13 cellular contexts compared by ENCODE assay signal in the genomic region with DNA sequence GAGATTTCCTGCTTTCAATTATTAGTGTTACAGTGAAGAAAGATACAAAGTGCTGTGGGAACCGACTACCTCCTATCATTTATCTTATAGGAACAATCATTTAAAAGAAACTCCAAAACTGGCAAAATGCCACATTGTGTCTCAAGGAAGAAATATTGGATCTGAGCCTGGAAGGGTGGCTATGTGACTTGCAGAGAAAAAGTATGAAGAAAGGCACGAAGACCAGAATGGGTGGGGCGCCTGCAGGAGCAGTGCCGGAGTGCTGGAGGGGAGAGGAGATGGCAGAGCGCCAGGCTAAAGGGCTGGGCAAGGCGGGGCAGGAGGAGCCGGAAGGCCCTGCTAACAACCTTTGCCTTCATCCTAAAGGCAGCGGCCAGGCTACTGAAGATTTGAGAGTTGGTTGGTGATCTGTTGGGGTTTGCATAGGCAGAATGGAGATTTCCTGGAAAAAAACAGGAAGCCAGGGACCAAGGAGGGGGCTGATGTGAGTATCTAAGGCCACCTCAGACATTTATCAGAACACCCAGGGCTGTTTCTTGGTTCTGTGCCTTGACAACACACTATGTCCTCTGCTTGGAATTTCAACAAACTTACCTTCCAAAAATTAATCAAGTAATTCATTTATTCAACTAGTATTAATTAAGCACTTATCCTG.
DNase-seq lines count a peak whose midpoint lies in the region; ATAC-seq and TF ChIP-seq lines count a peak whose summit lies in the region.
"Had no signal": no experiment of that assay in that cellular context is flagged by ENCODE, and none has a peak within 500 bp of the region (broad histone marks: within the 10 kb centered on the region; RNA-seq: fewer than 3 reads in every experiment).

No MANE protein-coding gene starts in this region.

- CTCF ChIA-PET in HCT116 (lab: Charles Lee) (no interaction called here), SK-N-SH (lab: Yijun Ruan, JAX) (no interaction called here)

- H3K9me3 ChIP-seq in HCT116 (ENCODE audit: control insufficient read depth in 1 of 2, insufficient read depth in 1 of 2, low read depth in 1 of 2, low read length in 2 of 2) (no peaks in the 10 kb centered on the region), SK-N-SH (no peaks in the 10 kb centered on the region), suprapubic skin (no peaks in the 10 kb centered on the region), sigmoid colon (no peaks in the 10 kb centered on the region), H9 (ENCODE audit: control insufficient read depth, low read depth, low read length) (no peaks in the 10 kb centered on the region)

- peak; percentile 60 for DNase-seq in HCT116 (ENCODE audit: low read depth, low spot score)
- no peak for DNase-seq in SK-N-SH
- DNase-seq in fibroblast of the aortic adventitia (ENCODE audit: low read depth): peak; percentile 64
- DNase-seq in suprapubic skin (ENCODE audit: low spot score in 2 of 2): peak; percentile 78 to 82
- DNase-seq in sigmoid colon: no peak
- no peak for DNase-seq in ecto neural progenitor cell (ENCODE audit: low spot score)
- DNase-seq in DMS 273 (lab: John Stamatoyannopoulos, UW; ENCODE audit: unreplicated experiment): no peak
- DNase-seq in H9: no peak
- DNase-seq: activated T-cell treated with anti-CD3 and anti-CD28 coated beads, Interleukin-2, amount 50 U/mL, for 48 hours; NCI-H446 treated with DMSO at 0.1 percent for 48 hours; stimulated activated naive B cell treated with anti-CD40 and anti-IgM and Interleukin-4, amounts not matched to agents 10 μg/mL and 1 μg/mL and 100 μg/mL, for 72 hours; T-helper 17 cell had no signal

- H3K9ac ChIP-seq in HCT116 (ENCODE audit: low read length) (no peak overlapping the region), SK-N-SH (no peak overlapping the region), H9 (ENCODE audit: extremely low read depth, insufficient read length, low read length) (no peak overlapping the region)

- intact Hi-C loops in HCT116 (cut with micrococcal nuclease): no loop called here
- intact Hi-C loops in sigmoid colon (cut with DNase I): loop anchor here (5.0 kb wide), 1 partner anchor 124 kb away; the partner anchor contains the start of gene MAFB

- no peak overlapping the region for H2BK15ac ChIP-seq in H9 (ENCODE audit: low read depth, low read length)

- no peak overlapping the region for H3T11ph ChIP-seq in H9 (ENCODE audit: low read length)

- H3K14ac ChIP-seq in H9 (ENCODE audit: insufficient read depth, low read length): no peak overlapping the region

- TF ChIP-seq RAD21 in HCT116 (IDR thresholded peaks at IDR 0.05; ENCODE audit: low read depth): no peak
- no peak for TF ChIP-seq RAD21 in SK-N-SH (IDR thresholded peaks at IDR 0.05; ENCODE audit: low read length)

- H3K4me3 Mint-ChIP-seq in H9: no peak overlapping the region
- H3K4me3 Mint-ChIP-seq: stimulated activated naive B cell treated with anti-CD40 and anti-IgM and Interleukin-4, amounts not matched to agents 10 μg/mL and 1 μg/mL and 100 μg/mL, for 72 hours; T-helper 17 cell had no signal

- BruUV-seq in HCT116 (replicated peaks; lab: Mats Ljungman, UMichigan): no TSS peak

- no peak overlapping the region for H4K8ac ChIP-seq in H9 (replicated peaks; ENCODE audit: insufficient read length, low read depth, low read length)

- H3K27me3 ChIP-seq in HCT116 (ENCODE audit: insufficient read depth, low read length): no peaks in the 10 kb centered on the region
- H3K27me3 ChIP-seq in SK-N-SH (ENCODE audit: insufficient read depth): no peaks in the 10 kb centered on the region
- H3K27me3 ChIP-seq in suprapubic skin: no peaks in the 10 kb centered on the region
- no peaks in the 10 kb centered on the region for H3K27me3 ChIP-seq in sigmoid colon
- no peaks in the 10 kb centered on the region for H3K27me3 ChIP-seq in H9 (ENCODE audit: insufficient read depth, low read length)

- peak overlapping the region; percentile 64 for H3K4me2 ChIP-seq in HCT116 (ENCODE audit: low read length)
- no peak overlapping the region for H3K4me2 ChIP-seq in SK-N-SH
- no peak overlapping the region for H3K4me2 ChIP-seq in H9 (ENCODE audit: insufficient read depth, insufficient read length, low read length)

- RAD21 ChIA-PET in HCT116 (lab: Charles Lee; ENCODE audit: low non-redundant PET in 1 of 2, low total read pairs in 2 of 2, uncharacterized antibody in 2 of 2, unreplicated experiment in 2 of 2): no interaction called here

- no peak overlapping the region for H2BK20ac ChIP-seq in H9 (ENCODE audit: low read depth, low read length, poor library complexity, severe bottlenecking)

- WGBS in SK-N-SH (ENCODE audit: low lambda C conversion rate): 36% methylated on average over 8 of the region's 8 CpGs
- WGBS in suprapubic skin: 27% methylated on average over 8 of the region's 8 CpGs
- WGBS in sigmoid colon, 2 donors: 18 to 57% methylated on average over 8 of the region's 8 CpGs
- WGBS in H9 (ENCODE audit: extremely low coverage, insufficient read length, low lambda C conversion rate): no CpG with 5 or more reads among the region's 8 CpGs

- H2AFZ ChIP-seq in HCT116 (ENCODE audit: low read depth, low read length, poor library complexity, severe bottlenecking) (peak overlapping the region; percentile 54), SK-N-SH (ENCODE audit: low read depth) (no peak overlapping the region), H9 (ENCODE audit: low read length) (no peak overlapping the region)

- no peak for TF ChIP-seq CTCF in HCT116 (IDR thresholded peaks at IDR 0.05 in 2 of 3, conservative IDR thresholded peaks at IDR 0.05 in 1 of 3; ENCODE audit: borderline replicate concordance in 1 of 3, insufficient read depth in 1 of 3, low read depth in 2 of 3, low read length in 2 of 3)
- no peak for TF ChIP-seq CTCF in SK-N-SH (IDR thresholded peaks at IDR 0.05)
- no peak for TF ChIP-seq CTCF in fibroblast of the aortic adventitia (IDR thresholded peaks at IDR 0.05; ENCODE audit: insufficient read depth, low read length)
- no peak for TF ChIP-seq CTCF in suprapubic skin (IDR thresholded peaks at IDR 0.05)
- no peak for TF ChIP-seq CTCF in sigmoid colon (IDR thresholded peaks at IDR 0.05)
- TF ChIP-seq CTCF in H9 (conservative IDR thresholded peaks at IDR 0.05): no peak

- H3K79me2 ChIP-seq in HCT116 (ENCODE audit: insufficient read depth, low read length): no peaks in the 10 kb centered on the region
- no peaks in the 10 kb centered on the region for H3K79me2 ChIP-seq in SK-N-SH (ENCODE audit: insufficient read depth)
- H3K79me2 ChIP-seq in H9 (ENCODE audit: insufficient read depth, low read length): no peaks in the 10 kb centered on the region

- H3K27me3 Mint-ChIP-seq in H9 (ENCODE audit: low read depth): peaks cover 4% of the 10 kb centered on the region

- no peaks in the 10 kb centered on the region for H3K9me2 ChIP-seq in HCT116 (ENCODE audit: insufficient read depth)
- no peaks in the 10 kb centered on the region for H3K9me2 ChIP-seq in SK-N-SH

- no peak overlapping the region for H2BK120ac ChIP-seq in H9 (ENCODE audit: low read depth, low read length, poor library complexity, severe bottlenecking)

- peak overlapping the region in 1 of 2 experiments; percentile 7; a peak in 1 of 4 replicates for H3K4me3 ChIP-seq in HCT116 (replicated peaks in 1 of 2; ENCODE audit: low read depth in 1 of 2, low read length in 2 of 2)
- no peak overlapping the region for H3K4me3 ChIP-seq in SK-N-SH (ENCODE audit: low read depth in 2 of 2, low read length in 1 of 2)
- H3K4me3 ChIP-seq in fibroblast of the aortic adventitia (ENCODE audit: low read depth, low read length): no peak overlapping the region
- no peak overlapping the region for H3K4me3 ChIP-seq in suprapubic skin
- no peak overlapping the region for H3K4me3 ChIP-seq in sigmoid colon
- H3K4me3 ChIP-seq: skin epidermis had no signal

- no peak overlapping the region for H2BK5ac ChIP-seq in H9 (ENCODE audit: insufficient read length, low read length)

- H3K27ac Mint-ChIP-seq in H9: no peak overlapping the region
- H3K27ac Mint-ChIP-seq: stimulated activated naive B cell treated with anti-CD40 and anti-IgM and Interleukin-4, amounts not matched to agents 10 μg/mL and 1 μg/mL and 100 μg/mL, for 72 hours; T-helper 17 cell had no signal

- no peak overlapping the region for H2AK5ac ChIP-seq in H9 (ENCODE audit: insufficient read length, low read length)

- H4K20me1 ChIP-seq in HCT116 (ENCODE audit: insufficient read depth) (no peaks in the 10 kb centered on the region), SK-N-SH (ENCODE audit: insufficient read depth) (no peaks in the 10 kb centered on the region), H9 (ENCODE audit: control insufficient read depth, insufficient read depth, insufficient read length) (no peaks in the 10 kb centered on the region)

- peaks cover 36 to 43% of the 10 kb centered on the region in 2 experiments for H3K4me1 ChIP-seq in HCT116 (ENCODE audit: control insufficient read depth in 1 of 2, insufficient read depth in 2 of 2, low read length in 2 of 2)
- H3K4me1 ChIP-seq in SK-N-SH (ENCODE audit: control insufficient read depth in 1 of 2, insufficient read depth in 2 of 2, low read depth in 1 of 2, low read length in 1 of 2): peaks cover 0 to 18% of the 10 kb centered on the region in 2 experiments; a peak in 1 of 4 replicates
- H3K4me1 ChIP-seq in suprapubic skin: peaks cover 31% of the 10 kb centered on the region
- H3K4me1 ChIP-seq in sigmoid colon: peaks cover 0 to 35% (median 27%) of the 10 kb centered on the region in 4 donors
- H3K4me1 ChIP-seq in H9 (ENCODE audit: insufficient read depth, low read length): no peaks in the 10 kb centered on the region

- H3K36me3 ChIP-seq in HCT116 (ENCODE audit: control insufficient read depth in 1 of 2, insufficient read depth in 2 of 2, low read length in 2 of 2): no peaks in the 10 kb centered on the region
- no peaks in the 10 kb centered on the region for H3K36me3 ChIP-seq in SK-N-SH (replicated peaks in 1 of 2; ENCODE audit: control insufficient read depth in 1 of 2, insufficient read depth in 2 of 2, low read length in 1 of 2)
- no peaks in the 10 kb centered on the region for H3K36me3 ChIP-seq in suprapubic skin
- H3K36me3 ChIP-seq in sigmoid colon: no peaks in the 10 kb centered on the region

- TF ChIP-seq EP300 in SK-N-SH (IDR thresholded peaks at IDR 0.05; ENCODE audit: borderline replicate concordance in 1 of 2, low read depth in 1 of 2, low read length in 1 of 2): no peak
- TF ChIP-seq EP300 in suprapubic skin (IDR thresholded peaks at IDR 0.05): no peak
- TF ChIP-seq EP300 in sigmoid colon (IDR thresholded peaks at IDR 0.05): no peak

- no peaks in the 10 kb centered on the region for H3F3A ChIP-seq in SK-N-SH (replicated peaks; ENCODE audit: insufficient read depth)

- no peaks in the 10 kb centered on the region for H3K23me2 ChIP-seq in H9 (ENCODE audit: insufficient read length, low read depth, low read length, poor library complexity, severe bottlenecking)

- peak; percentile 65 for ATAC-seq in HCT116
- ATAC-seq: stimulated activated naive B cell treated with anti-CD40 and anti-IgM and Interleukin-4, amounts not matched to agents 10 μg/mL and 1 μg/mL and 100 μg/mL, for 72 hours; T-helper 17 cell had no signal

- H3K79me1 ChIP-seq in H9 (ENCODE audit: insufficient read depth, low read depth, low read length, poor library complexity, severe bottlenecking): no peaks in the 10 kb centered on the region

- H4K91ac ChIP-seq in H9 (ENCODE audit: insufficient read length, low read depth, low read length): no peak overlapping the region

- TF ChIP-seq POLR2A in HCT116 (IDR thresholded peaks at IDR 0.05; ENCODE audit: borderline replicate concordance, extremely low read depth, insufficient read depth, insufficient read length): no peak
- no peak for TF ChIP-seq POLR2A in suprapubic skin (IDR thresholded peaks at IDR 0.05)
- no peak for TF ChIP-seq POLR2A in sigmoid colon (IDR thresholded peaks at IDR 0.05)

- H3K4ac ChIP-seq in H9 (ENCODE audit: low read depth, low read length): no peak overlapping the region

- H2BK12ac ChIP-seq in H9 (ENCODE audit: insufficient read length, low read depth, low read length): no peak overlapping the region

- H3K4me1 Mint-ChIP-seq in H9: peaks cover 4 to 8% of the 10 kb centered on the region in 2 experiments; a peak in 2 of 4 replicates
- H3K4me1 Mint-ChIP-seq: stimulated activated naive B cell treated with anti-CD40 and anti-IgM and Interleukin-4, amounts not matched to agents 10 μg/mL and 1 μg/mL and 100 μg/mL, for 72 hours; T-helper 17 cell had no signal

- H3K56ac ChIP-seq in H9 (ENCODE audit: insufficient read length, low read depth, low read length): no peak overlapping the region

- POLR2A ChIA-PET in HCT116 (lab: Charles Lee) (no interaction called here), SK-N-SH (lab: Yijun Ruan, JAX) (no interaction called here)

- H4K5ac ChIP-seq in H9 (ENCODE audit: insufficient read length, low read depth, low read length): no peak overlapping the region

- H3K9me3 Mint-ChIP-seq in H9: no peaks in the 10 kb centered on the region
- H3K9me3 Mint-ChIP-seq: stimulated activated naive B cell treated with anti-CD40 and anti-IgM and Interleukin-4, amounts not matched to agents 10 μg/mL and 1 μg/mL and 100 μg/mL, for 72 hours had no signal

- H3K18ac ChIP-seq in H9 (ENCODE audit: insufficient read length, low read depth, low read length): no peak overlapping the region

- H3K23ac ChIP-seq in H9 (ENCODE audit: insufficient read length, low read depth, low read length): no peak overlapping the region

- no peaks in the 10 kb centered on the region for H3K36me3 Mint-ChIP-seq in H9 (ENCODE audit: insufficient read depth in 1 of 3, low read depth in 3 of 3)
- H3K36me3 Mint-ChIP-seq: stimulated activated naive B cell treated with anti-CD40 and anti-IgM and Interleukin-4, amounts not matched to agents 10 μg/mL and 1 μg/mL and 100 μg/mL, for 72 hours had no signal

- H3K27ac ChIP-seq in HCT116 (ENCODE audit: low read depth, low read length): 0 out of 2 replicates have a peak overlapping the region, but pooled peaks have one; percentile 16
- H3K27ac ChIP-seq in SK-N-SH (ENCODE audit: low read depth in 2 of 2, low read length in 1 of 2): no peak overlapping the region
- peak overlapping the region; percentile 17 for H3K27ac ChIP-seq in suprapubic skin
- H3K27ac ChIP-seq in sigmoid colon: no peak overlapping the region
- H3K27ac ChIP-seq in H9 (ENCODE audit: insufficient read length, low read depth, low read length): no peak overlapping the region

Comparison
In these comparisons a context has a peak if more than half of its experiments do, and no peak if none do; other contexts are left out.
1. DNase-seq: peak in HCT116 (single experiment), fibroblast of the aortic adventitia (single experiment) and suprapubic skin (2 of 2); none in SK-N-SH (single experiment), sigmoid colon (single experiment), ecto neural progenitor cell (single experiment), DMS 273 (single experiment) and H9 (single experiment).
2. H3K27ac ChIP-seq: peak in HCT116 (single experiment) and suprapubic skin (single experiment); none in SK-N-SH (0 of 2), sigmoid colon (0 of 4) and H9 (single experiment).
3. Of the 11 proteins assayed by ChIP-seq in both SK-N-SH and HCT116: peak only in SK-N-SH: none; only in HCT116: JUND and MAX; in both: none; in neither: 9.